ENCODE assay signal across 24 cellular contexts in the genomic region with DNA sequence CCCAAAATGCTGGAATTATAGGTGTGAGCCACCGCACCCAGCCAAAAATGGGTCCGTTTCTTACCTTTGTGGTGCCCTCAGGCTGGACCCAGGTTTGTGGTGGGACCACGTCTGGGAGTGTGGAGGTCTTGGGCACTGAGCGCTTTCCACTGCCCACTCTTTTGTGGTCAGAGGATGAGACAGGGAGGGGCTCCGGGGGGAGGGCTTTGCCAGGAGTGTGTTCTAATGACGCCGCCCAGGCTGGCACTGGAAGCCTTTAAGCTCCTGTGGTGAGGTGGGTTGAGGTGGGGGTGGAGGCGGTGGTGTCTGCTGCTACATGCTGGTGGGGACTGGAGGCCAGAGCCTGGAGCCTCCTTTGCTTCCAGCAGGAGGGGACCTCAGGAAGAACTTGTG. TPM values are rescaled to one million over a fixed set of nuclear protein-coding genes. Genes with fewer than 3 reads are reported as not detected.
DNase-seq lines count a peak whose midpoint lies in the region; ATAC-seq and TF ChIP-seq lines count a peak whose summit lies in the region.
"Had no signal": no experiment of that assay in that cellular context is flagged by ENCODE, and none has a peak within 500 bp of the region (broad histone marks: within the 10 kb centered on the region; RNA-seq: fewer than 3 reads in every experiment).

No MANE protein-coding gene starts in this region.

- no peak overlapping the region for H3K56ac ChIP-seq in H9 (ENCODE audit: insufficient read length, low read depth, low read length)

- H4K5ac ChIP-seq in H9 (ENCODE audit: insufficient read length, low read depth, low read length) = no peak overlapping the region

- no peak overlapping the region for H2BK15ac ChIP-seq in H9 (ENCODE audit: low read depth, low read length)

- H2BK20ac ChIP-seq in H9 (ENCODE audit: low read depth, low read length, poor library complexity, severe bottlenecking) = no peak overlapping the region

- H3K23ac ChIP-seq in H9 (ENCODE audit: insufficient read length, low read depth, low read length) = no peak overlapping the region

- no peaks in the 10 kb centered on the region for H3K27me3 ChIP-seq in right atrium auricular region
- no peaks in the 10 kb centered on the region for H3K27me3 ChIP-seq in H9 (ENCODE audit: insufficient read depth, low read length)
- H3K27me3 ChIP-seq: pancreas had no signal

- H3K18ac ChIP-seq in H9 (ENCODE audit: insufficient read length, low read depth, low read length) = no peak overlapping the region

- no peak overlapping the region for H2BK12ac ChIP-seq in H9 (ENCODE audit: insufficient read length, low read depth, low read length)

- TF ChIP-seq CTCF in right atrium auricular region (IDR thresholded peaks at IDR 0.05) (no peak), osteocyte (IDR thresholded peaks at IDR 0.05) (no peak), H9 (conservative IDR thresholded peaks at IDR 0.05) (no peak)

- H2BK5ac ChIP-seq in H9 (ENCODE audit: insufficient read length, low read length) = no peak overlapping the region

- H3K79me2 ChIP-seq in H9 (ENCODE audit: insufficient read depth, low read length) = no peaks in the 10 kb centered on the region

- H2AK5ac ChIP-seq in H9 (ENCODE audit: insufficient read length, low read length) = no peak overlapping the region

- H3K4ac ChIP-seq in H9 (ENCODE audit: low read depth, low read length) = no peak overlapping the region

- H4K20me1 ChIP-seq in H9 (ENCODE audit: control insufficient read depth, insufficient read depth, insufficient read length) = no peaks in the 10 kb centered on the region

- H3K36me3 Mint-ChIP-seq in dendritic cell treated with granulocyte-macrophage colony-stimulating factor and Interleukin-4, amounts not matched to agents 40 ng/mL and 50 ng/mL, for 4 days (ENCODE audit: low read depth) = peaks cover 47% of the 10 kb centered on the region
- H3K36me3 Mint-ChIP-seq in osteocyte (ENCODE audit: unreplicated experiment) (peaks cover 6% of the 10 kb centered on the region), H9 (ENCODE audit: insufficient read depth in 1 of 3, low read depth in 3 of 3) (no peaks in the 10 kb centered on the region)

- H3K4me1 Mint-ChIP-seq in dendritic cell treated with granulocyte-macrophage colony-stimulating factor and Interleukin-4, amounts not matched to agents 40 ng/mL and 50 ng/mL, for 4 days (ENCODE audit: low read depth) = peaks cover 65% of the 10 kb centered on the region
- peaks cover 29% of the 10 kb centered on the region for H3K4me1 Mint-ChIP-seq in osteocyte (ENCODE audit: unreplicated experiment)
- H3K4me1 Mint-ChIP-seq in H9 = peaks cover 15 to 25% of the 10 kb centered on the region in 2 experiments

- H3K4me3 ChIP-seq in right atrium auricular region = no peak overlapping the region
- H3K4me3 ChIP-seq: A549, pancreas had no signal

- H3K27me3 Mint-ChIP-seq in dendritic cell treated with granulocyte-macrophage colony-stimulating factor and Interleukin-4, amounts not matched to agents 40 ng/mL and 50 ng/mL, for 4 days = no peaks in the 10 kb centered on the region
- H3K27me3 Mint-ChIP-seq in osteocyte (ENCODE audit: unreplicated experiment) (peaks cover 35% of the 10 kb centered on the region), H9 (ENCODE audit: low read depth) (no peaks in the 10 kb centered on the region; the same call in none of the 2 replicates)
- H3K27me3 Mint-ChIP-seq: activated T-cell treated with anti-CD3 and anti-CD28 coated beads, Interleukin-2, amount 50 U/mL, for 24 hours; stimulated activated naive CD8-positive, alpha-beta T cell treated with anti-CD3 and anti-CD28 coated beads, Interleukin-15, Interleukin-2, amounts not matched to agents 100 ng/mL and 50 ng/mL, for 24 hours had no signal

- no peak overlapping the region for H3K4me2 ChIP-seq in H9 (ENCODE audit: insufficient read depth, insufficient read length, low read length)
- H3K4me2 ChIP-seq: A549 had no signal

- no peak overlapping the region for H4K8ac ChIP-seq in H9 (replicated peaks; ENCODE audit: insufficient read length, low read depth, low read length)

- intact Hi-C loops in left cardiac atrium (cut with DNase I) = no loop called here
- intact Hi-C loops in dendritic cell treated with granulocyte-macrophage colony-stimulating factor and Interleukin-4, amounts not matched to agents 40 ng/mL and 50 ng/mL, for 4 days (cut with micrococcal nuclease) = no loop called here

- no peaks in the 10 kb centered on the region for H3K9me3 Mint-ChIP-seq in dendritic cell treated with granulocyte-macrophage colony-stimulating factor and Interleukin-4, amounts not matched to agents 40 ng/mL and 50 ng/mL, for 4 days
- H3K9me3 Mint-ChIP-seq in osteocyte (ENCODE audit: unreplicated experiment) = peaks cover 4% of the 10 kb centered on the region
- no peaks in the 10 kb centered on the region for H3K9me3 Mint-ChIP-seq in H9
- H3K9me3 Mint-ChIP-seq: activated T-cell treated with anti-CD3 and anti-CD28 coated beads, Interleukin-2, amount 50 U/mL, for 24 hours; nephron; stimulated activated naive CD8-positive, alpha-beta T cell treated with anti-CD3 and anti-CD28 coated beads, Interleukin-15, Interleukin-2, amounts not matched to agents 100 ng/mL and 50 ng/mL, for 24 hours had no signal

- H3K4me1 ChIP-seq in right atrium auricular region (no peaks in the 10 kb centered on the region), H9 (ENCODE audit: insufficient read depth, low read length) (no peaks in the 10 kb centered on the region; the same call in 1 of the 2 replicates)
- H3K4me1 ChIP-seq: pancreas had no signal

- no peak overlapping the region for H4K91ac ChIP-seq in H9 (ENCODE audit: insufficient read length, low read depth, low read length)

- H3K23me2 ChIP-seq in H9 (ENCODE audit: insufficient read length, low read depth, low read length, poor library complexity, severe bottlenecking) = no peaks in the 10 kb centered on the region

- H2AFZ ChIP-seq in H9 (ENCODE audit: low read length) = no peak overlapping the region

- H3K9ac ChIP-seq in H9 (ENCODE audit: extremely low read depth, insufficient read length, low read length) = no peak overlapping the region

- H3K27ac ChIP-seq in right atrium auricular region = no peak overlapping the region
- H3K27ac ChIP-seq in H9 (ENCODE audit: insufficient read length, low read depth, low read length) = no peak overlapping the region
- H3K27ac ChIP-seq: A549, epithelial cell of prostate, pancreas had no signal

- peak overlapping the region; percentile 10 for H3K27ac Mint-ChIP-seq in dendritic cell treated with granulocyte-macrophage colony-stimulating factor and Interleukin-4, amounts not matched to agents 40 ng/mL and 50 ng/mL, for 4 days
- H3K27ac Mint-ChIP-seq in osteocyte (ENCODE audit: unreplicated experiment) = no peak overlapping the region
- H3K27ac Mint-ChIP-seq in H9 = no peak overlapping the region
- H3K27ac Mint-ChIP-seq: activated T-cell treated with anti-CD3 and anti-CD28 coated beads, Interleukin-2, amount 50 U/mL, for 24 hours; stimulated activated naive CD8-positive, alpha-beta T cell treated with anti-CD3 and anti-CD28 coated beads, Interleukin-15, Interleukin-2, amounts not matched to agents 100 ng/mL and 50 ng/mL, for 24 hours had no signal

- no CpG with 5 or more reads among the region's 8 CpGs for WGBS in H9 (ENCODE audit: extremely low coverage, insufficient read length, low lambda C conversion rate)

- H3K9me3 ChIP-seq in right atrium auricular region (no peaks in the 10 kb centered on the region), H9 (ENCODE audit: control insufficient read depth, low read depth, low read length) (no peaks in the 10 kb centered on the region)
- H3K9me3 ChIP-seq: A549, pancreas had no signal

- H2BK120ac ChIP-seq in H9 (ENCODE audit: low read depth, low read length, poor library complexity, severe bottlenecking) = no peak overlapping the region

- no peak overlapping the region for H3K4me3 Mint-ChIP-seq in dendritic cell treated with granulocyte-macrophage colony-stimulating factor and Interleukin-4, amounts not matched to agents 40 ng/mL and 50 ng/mL, for 4 days
- H3K4me3 Mint-ChIP-seq in osteocyte (ENCODE audit: unreplicated experiment) (no peak overlapping the region), H9 (no peak overlapping the region)
- H3K4me3 Mint-ChIP-seq: activated T-cell treated with anti-CD3 and anti-CD28 coated beads, Interleukin-2, amount 50 U/mL, for 24 hours; stimulated activated naive CD8-positive, alpha-beta T cell treated with anti-CD3 and anti-CD28 coated beads, Interleukin-15, Interleukin-2, amounts not matched to agents 100 ng/mL and 50 ng/mL, for 24 hours had no signal

- H3T11ph ChIP-seq in H9 (ENCODE audit: low read length) = no peak overlapping the region

- no peaks in the 10 kb centered on the region for H3K79me1 ChIP-seq in H9 (ENCODE audit: insufficient read depth, low read depth, low read length, poor library complexity, severe bottlenecking)

- no peak overlapping the region for H3K14ac ChIP-seq in H9 (ENCODE audit: insufficient read depth, low read length)

- H3K36me3 ChIP-seq in right atrium auricular region = no peaks in the 10 kb centered on the region
- H3K36me3 ChIP-seq: pancreas had no signal

- ATAC-seq in left cardiac atrium = no peak
- ATAC-seq: A549, pancreas had no signal

- peak; percentile 55 for DNase-seq in right atrium auricular region (ENCODE audit: low spot score)
- no peak for DNase-seq in left cardiac atrium
- DNase-seq in osteocyte (ENCODE audit: extremely low spot score, unreplicated experiment) = peak; percentile 70
- no peak for DNase-seq in NCI-H1436 treated with DMSO at 0.1 percent for 48 hours (lab: John Stamatoyannopoulos, UW)
- no peak for DNase-seq in NCI-H1105 (lab: John Stamatoyannopoulos, UW)
- DNase-seq in NCI-H510A treated with DMSO at 0.1 percent for 48 hours (lab: John Stamatoyannopoulos, UW) = no peak
- no peak for DNase-seq in H9
- DNase-seq: activated gamma-delta T cell treated with Interleukin-2 at 50 U/mL for 16 hours; activated T-cell treated with anti-CD3 and anti-CD28 coated beads, Interleukin-2, amount 50 U/mL, for 24 hours; DMS153; KBM-7; left ventricle myocardium superior; midbrain; NCI-H2081; NCI-H226; NCI-H774; RPMI8226; T-helper 1 cell had no signal

RNA-seq across cellular contexts. Expression of a gene that starts 12.8 kb away (rescaled TPM):
- total RNA-seq in right atrium auricular region (10 to 100 TPM in 1 of 2 donors, 1 to 10 TPM in 1; 8.5 to 17.1 TPM), left cardiac atrium (10 to 100 TPM; 14.3 to 23.7 TPM), osteocyte (4.6 TPM in 2 replicates), H9 (2021) (2.6 and 4.0 TPM in 2 replicates)

Comparison
In these comparisons a context has a peak if more than half of its experiments do, and no peak if none do; other contexts are left out.
1. DNase-seq: peak in right atrium auricular region (single experiment) and osteocyte (single experiment); none in left cardiac atrium (single experiment), NCI-H1436 treated with DMSO at 0.1 percent for 48 hours (single experiment), NCI-H1105 (single experiment), NCI-H510A treated with DMSO at 0.1 percent for 48 hours (single experiment) and H9 (single experiment).